ENCODE assay signal across 2 cellular contexts in genomic region chr12:123114305-123115083, GRCh38.
TF ChIP-seq lines count a peak whose summit lies in the region.

No MANE protein-coding gene starts in this region.

TF ChIP-seq in SK-N-SH, 30 proteins besides CTCF, POLR2A, EP300 and RAD21 (continued from another document):
- TF ChIP-seq MAX (IDR thresholded peaks at IDR 0.05; ENCODE audit: low read depth), result no peak
- TF ChIP-seq ZBTB33 (IDR thresholded peaks at IDR 0.05; ENCODE audit: borderline replicate concordance, low read depth), result no peak
- TF ChIP-seq YY1 (IDR thresholded peaks at IDR 0.05; ENCODE audit: low read depth), result no peak

TF ChIP-seq in SK-N-SH treated with all-trans-retinoic acid at 6 μM for 48 hours, 23 proteins besides CTCF, POLR2A, EP300 and RAD21 (continued from another document):
- TF ChIP-seq PATZ1 (CRISPR knock-in tag; IDR thresholded peaks at IDR 0.05; ENCODE audit: borderline replicate concordance) (no peak), CREB5 (CRISPR knock-in tag; IDR thresholded peaks at IDR 0.05; ENCODE audit: low read depth) (no peak)
TF ChIP-seq in SK-N-SH treated with all-trans-retinoic acid at 6 μM for 48 hours: peak in this region for 0.
